In genomic region chr2:189663319-189663718, GRCh38 we compare ENCODE assay signal across 8 cellular contexts. TPM values are rescaled to one million over a fixed set of nuclear protein-coding genes. Genes with fewer than 3 reads are reported as not detected.
DNase-seq lines count a peak whose midpoint lies in the region; ATAC-seq and TF ChIP-seq lines count a peak whose summit lies in the region.
"Not testable (repeated sequence)": the region's sequence is repeated elsewhere in the genome, so short reads cannot be mapped to it uniquely, and the experiment has no call there.

No MANE protein-coding gene starts in this region.

- peak overlapping the region; percentile 52 for H3K9ac ChIP-seq in Loucy (ENCODE audit: low read depth, low read length, poor library complexity, severe bottlenecking)
- H3K9ac ChIP-seq in mesenchymal stem cell (ENCODE audit: low read length): peak overlapping the region; percentile 50
- H3K9ac ChIP-seq in neural progenitor cell: not testable (repeated sequence)

- H2BK12ac ChIP-seq in mesenchymal stem cell (ENCODE audit: low read length in 2 of 2): not testable (repeated sequence)

- H4K8ac ChIP-seq in mesenchymal stem cell (ENCODE audit: low read length): not testable (repeated sequence)

- WGBS in mesenchymal stem cell: 97% methylated on average over 6 of the region's 12 CpGs

- peaks cover 43% of the 10 kb centered on the region for H3K36me3 Mint-ChIP-seq in CD4-positive, alpha-beta T cell (ENCODE audit: low read depth)
- H3K36me3 Mint-ChIP-seq in T-helper 17 cell (ENCODE audit: low read depth): not testable (repeated sequence)
- H3K36me3 Mint-ChIP-seq in activated T-cell treated with anti-CD3 and anti-CD28 coated beads, Interleukin-2, amount 50 U/mL, for 24 hours (ENCODE audit: low read depth): peaks cover 46% of the 10 kb centered on the region
- peaks cover 19% of the 10 kb centered on the region for H3K36me3 Mint-ChIP-seq in activated naive CD8-positive, alpha-beta T cell treated with anti-CD3 and anti-CD28 coated beads, Interleukin-2, amount 10 ng/mL, durations not matched to agents 7 days and 5 days
- peaks cover 14% of the 10 kb centered on the region for H3K36me3 Mint-ChIP-seq in neural progenitor cell
- peaks cover 17% of the 10 kb centered on the region for H3K36me3 Mint-ChIP-seq in type B pancreatic cell

- H3K79me2 ChIP-seq in Loucy (ENCODE audit: insufficient read depth, low read length): peaks cover 48% of the 10 kb centered on the region
- H3K79me2 ChIP-seq in neural progenitor cell (ENCODE audit: low read depth): peaks cover 43% of the 10 kb centered on the region

- H2BK120ac ChIP-seq in mesenchymal stem cell (ENCODE audit: low read depth, low read length): not testable (repeated sequence)

- not testable (repeated sequence) for H2BK15ac ChIP-seq in mesenchymal stem cell (ENCODE audit: low read depth, poor library complexity, severe bottlenecking)

- H2AK5ac ChIP-seq in mesenchymal stem cell (ENCODE audit: low read length, severe bottlenecking): not testable (repeated sequence)

- H3K27me3 Mint-ChIP-seq in CD4-positive, alpha-beta T cell; T-helper 17 cell; activated T-cell treated with anti-CD3 and anti-CD28 coated beads, Interleukin-2, amount 50 U/mL, for 24 hours; activated naive CD8-positive, alpha-beta T cell treated with anti-CD3 and anti-CD28 coated beads, Interleukin-2, amount 10 ng/mL, durations not matched to agents 7 days and 5 days; neural progenitor cell (ENCODE audit: insufficient read depth, low read depth); type B pancreatic cell: not testable (repeated sequence)

- DNase-seq in CD4-positive, alpha-beta T cell; T-helper 17 cell; activated T-cell treated with anti-CD3 and anti-CD28 coated beads, Interleukin-2, amount 50 U/mL, for 24 hours; activated naive CD8-positive, alpha-beta T cell treated with anti-CD3 and anti-CD28 coated beads, Interleukin-2, amount 10 ng/mL, durations not matched to agents 7 days and 5 days; mesenchymal stem cell; neural progenitor cell (ENCODE audit: low spot score); type B pancreatic cell (ENCODE audit: extremely low spot score, unreplicated experiment): not testable (repeated sequence)

- not testable (repeated sequence) for TF ChIP-seq CTCF in CD4-positive, alpha-beta T cell (IDR thresholded peaks at IDR 0.05); Loucy (conservative IDR thresholded peaks at IDR 0.05; ENCODE audit: low read length); neural progenitor cell (IDR thresholded peaks at IDR 0.05); type B pancreatic cell (conservative IDR thresholded peaks at IDR 0.05)

- CTCF ChIA-PET in CD4-positive, alpha-beta T cell (lab: Charles Lee): interaction anchor here (3.3 kb wide), 1 partner anchor 12 kb away, joined by 18 read pairs; the partner anchor contains the start of gene ANKAR

- H3K4me2 ChIP-seq in Loucy (ENCODE audit: low read depth, low read length, poor library complexity, severe bottlenecking) (peak overlapping the region; percentile 63), neural progenitor cell (peak overlapping the region; percentile 94)
- not testable (repeated sequence) for H3K4me2 ChIP-seq in mesenchymal stem cell (ENCODE audit: low read length, poor library complexity, severe bottlenecking)

- not testable (repeated sequence) for H4K91ac ChIP-seq in mesenchymal stem cell (ENCODE audit: low read length)

- not testable (repeated sequence) for H3K14ac ChIP-seq in mesenchymal stem cell (ENCODE audit: low read length in 2 of 2)

- not testable (repeated sequence) for H3F3A ChIP-seq in Loucy (ENCODE audit: low read depth); neural progenitor cell (ENCODE audit: low read depth)

- not testable (repeated sequence) for H3K9me3 Mint-ChIP-seq in CD4-positive, alpha-beta T cell; activated T-cell treated with anti-CD3 and anti-CD28 coated beads, Interleukin-2, amount 50 U/mL, for 24 hours; activated naive CD8-positive, alpha-beta T cell treated with anti-CD3 and anti-CD28 coated beads, Interleukin-2, amount 10 ng/mL, durations not matched to agents 7 days and 5 days; neural progenitor cell; type B pancreatic cell

- not testable (repeated sequence) for H3K27ac Mint-ChIP-seq in CD4-positive, alpha-beta T cell; T-helper 17 cell; activated naive CD8-positive, alpha-beta T cell treated with anti-CD3 and anti-CD28 coated beads, Interleukin-2, amount 10 ng/mL, durations not matched to agents 7 days and 5 days; neural progenitor cell; type B pancreatic cell
- H3K27ac Mint-ChIP-seq in activated T-cell treated with anti-CD3 and anti-CD28 coated beads, Interleukin-2, amount 50 U/mL, for 24 hours: peak overlapping the region; percentile 38

- H3K18ac ChIP-seq in mesenchymal stem cell (ENCODE audit: low read depth in 1 of 2, low read length in 2 of 2): not testable (repeated sequence)

- not testable (repeated sequence) for H3K9me2 ChIP-seq in Loucy (replicated peaks; ENCODE audit: low read depth, low read length)

- not testable (repeated sequence) for H3K4ac ChIP-seq in mesenchymal stem cell (ENCODE audit: low read depth in 1 of 2, low read length in 2 of 2)

- not testable (repeated sequence) for H3K27ac ChIP-seq in CD4-positive, alpha-beta T cell (ENCODE audit: low read depth, low read length); mesenchymal stem cell (ENCODE audit: low read length, poor library complexity, severe bottlenecking); neural progenitor cell

- peak overlapping the region; percentile 42 for H3K4me3 ChIP-seq in Loucy (ENCODE audit: low read length, poor library complexity, severe bottlenecking)
- not testable (repeated sequence) for H3K4me3 ChIP-seq in mesenchymal stem cell (ENCODE audit: insufficient read depth in 1 of 2, low read depth in 1 of 2, low read length in 2 of 2); neural progenitor cell

- peaks cover 13% of the 10 kb centered on the region for H3K79me1 ChIP-seq in mesenchymal stem cell (replicated peaks; ENCODE audit: low read length, poor library complexity, severe bottlenecking)

- not testable (repeated sequence) for H2AFZ ChIP-seq in Loucy (ENCODE audit: low read length); mesenchymal stem cell (ENCODE audit: low read depth, low read length); neural progenitor cell (replicated peaks)

- H3K36me3 ChIP-seq in Loucy (ENCODE audit: insufficient read depth, low read length) (peaks cover 10% of the 10 kb centered on the region; the same call in 1 of the 2 replicates), mesenchymal stem cell (ENCODE audit: control insufficient read depth in 1 of 2, insufficient read depth in 2 of 2, low read depth in 1 of 2, low read length in 2 of 2) (peaks cover 3 to 28% of the 10 kb centered on the region in 2 experiments)
- not testable (repeated sequence) for H3K36me3 ChIP-seq in neural progenitor cell

- intact Hi-C loops in CD4-positive, alpha-beta T cell (cut with DNase I, micrococcal nuclease): loop anchor here in 1 of 2 experiments (1.0 to 10.0 kb wide), 5 partner anchors 11 to 871 kb away; partner anchors contain the start of genes ANKAR, NEMP2, ORMDL1 and PMS1

- H3K4me1 ChIP-seq in Loucy (ENCODE audit: insufficient read depth, low read length, poor library complexity, severe bottlenecking): peaks cover 44% of the 10 kb centered on the region
- not testable (repeated sequence) for H3K4me1 ChIP-seq in mesenchymal stem cell (ENCODE audit: control insufficient read depth, insufficient read depth, low read depth, low read length); neural progenitor cell

- peaks cover 27% of the 10 kb centered on the region for H4K20me1 ChIP-seq in Loucy (ENCODE audit: insufficient read depth, low read length, poor library complexity, severe bottlenecking)
- not testable (repeated sequence) for H4K20me1 ChIP-seq in neural progenitor cell (ENCODE audit: low read depth)

- POLR2A ChIA-PET in CD4-positive, alpha-beta T cell (lab: Charles Lee): interaction anchor here (0.8 to 6.4 kb wide), 3 partner anchors 12 to 100 kb away, joined by 3 to 63 read pairs (median 43); partner anchors contain the start of genes ANKAR and OSGEPL1
- POLR2A ChIA-PET in activated naive CD8-positive, alpha-beta T cell treated with anti-CD3 and anti-CD28 coated beads, Interleukin-2, amount 10 ng/mL, durations not matched to agents 7 days and 5 days (lab: Charles Lee): interaction anchor here (1.7 kb wide), 1 partner anchor 12 kb away, joined by 4 read pairs; no protein-coding TSS in a partner anchor

- H3K27me3 ChIP-seq in CD4-positive, alpha-beta T cell (ENCODE audit: control insufficient read depth, insufficient read depth, low read length); Loucy (ENCODE audit: insufficient read depth, low read length, poor library complexity, severe bottlenecking); mesenchymal stem cell (ENCODE audit: control insufficient read depth in 1 of 2, insufficient read depth in 1 of 2, low read length in 2 of 2); neural progenitor cell: not testable (repeated sequence)

- H3K4me1 Mint-ChIP-seq in CD4-positive, alpha-beta T cell (ENCODE audit: low read depth): peaks cover 59% of the 10 kb centered on the region
- peaks cover 23% of the 10 kb centered on the region for H3K4me1 Mint-ChIP-seq in T-helper 17 cell
- peaks cover 51% of the 10 kb centered on the region for H3K4me1 Mint-ChIP-seq in activated T-cell treated with anti-CD3 and anti-CD28 coated beads, Interleukin-2, amount 50 U/mL, for 24 hours (ENCODE audit: low read depth)
- peaks cover 23% of the 10 kb centered on the region for H3K4me1 Mint-ChIP-seq in activated naive CD8-positive, alpha-beta T cell treated with anti-CD3 and anti-CD28 coated beads, Interleukin-2, amount 10 ng/mL, durations not matched to agents 7 days and 5 days
- not testable (repeated sequence) for H3K4me1 Mint-ChIP-seq in neural progenitor cell; type B pancreatic cell (ENCODE audit: unreplicated experiment)

- H2BK5ac ChIP-seq in mesenchymal stem cell (ENCODE audit: low read depth, low read length, poor library complexity, severe bottlenecking): not testable (repeated sequence)

- peak overlapping the region; percentile 73 for H3K4me3 Mint-ChIP-seq in CD4-positive, alpha-beta T cell
- peak overlapping the region; percentile 28 for H3K4me3 Mint-ChIP-seq in T-helper 17 cell
- H3K4me3 Mint-ChIP-seq in activated T-cell treated with anti-CD3 and anti-CD28 coated beads, Interleukin-2, amount 50 U/mL, for 24 hours: peak overlapping the region; percentile 67
- H3K4me3 Mint-ChIP-seq in activated naive CD8-positive, alpha-beta T cell treated with anti-CD3 and anti-CD28 coated beads, Interleukin-2, amount 10 ng/mL, durations not matched to agents 7 days and 5 days: peak overlapping the region; percentile 51
- peak overlapping the region; percentile 38 for H3K4me3 Mint-ChIP-seq in neural progenitor cell
- H3K4me3 Mint-ChIP-seq in type B pancreatic cell: peak overlapping the region; percentile 47

- not testable (repeated sequence) for ATAC-seq in CD4-positive, alpha-beta T cell (ENCODE audit: poor library complexity); T-helper 17 cell; activated naive CD8-positive, alpha-beta T cell treated with anti-CD3 and anti-CD28 coated beads, Interleukin-2, amount 10 ng/mL, durations not matched to agents 7 days and 5 days (ENCODE audit: low read depth)

- not testable (repeated sequence) for H3K23ac ChIP-seq in mesenchymal stem cell (ENCODE audit: low read length in 2 of 2)

- not testable (repeated sequence) for H3K9me3 ChIP-seq in CD4-positive, alpha-beta T cell (ENCODE audit: control insufficient read depth, low read length); Loucy (ENCODE audit: insufficient read depth, low read depth, low read length); T-helper 17 cell (ENCODE audit: control insufficient read depth, low read length, poor library complexity, severe bottlenecking); mesenchymal stem cell (ENCODE audit: control insufficient read depth, low read length); neural progenitor cell (ENCODE audit: low read depth)

RNA-seq across cellular contexts. Expression of gene ASNSD1, which starts 2.1 kb away (rescaled TPM):
- 10 to 100 TPM; 38.9 to 40.6 TPM for total RNA-seq in CD4-positive, alpha-beta T cell
- total RNA-seq in T-helper 17 cell: 10 to 100 TPM; 34.2 to 40.4 TPM
- total RNA-seq in activated naive CD8-positive, alpha-beta T cell treated with anti-CD3 and anti-CD28 coated beads, Interleukin-2, amount 10 ng/mL, durations not matched to agents 7 days and 5 days: 10 to 100 TPM; 37.0 to 39.8 TPM
- polyA plus RNA-seq in mesenchymal stem cell (2013, experiment 1 of 2): 48.2 TPM
- polyA plus RNA-seq in mesenchymal stem cell (2013, experiment 2 of 2): 51.3 TPM
- 61.3 and 100 TPM in 2 replicates for total RNA-seq in neural progenitor cell (ENCODE audit: low replicate concordance)
- total RNA-seq in type B pancreatic cell (ENCODE audit: low replicate concordance): 35.4 and 38.5 TPM in 2 replicates

RNA-seq across cellular contexts. Expression of gene ANKAR, which starts 11.2 kb away (rescaled TPM):
- 1 to 10 TPM; 7.9 to 8.0 TPM for total RNA-seq in CD4-positive, alpha-beta T cell
- total RNA-seq in T-helper 17 cell (10 to 100 TPM in 1 of 2 donors, 1 to 10 TPM in 1; 8.0 to 10.0 TPM), neural progenitor cell (ENCODE audit: low replicate concordance) (5.0 and 12.0 TPM in 2 replicates), type B pancreatic cell (ENCODE audit: low replicate concordance) (2.0 and 6.5 TPM in 2 replicates)
- 1 to 10 TPM; 8.8 to 9.2 TPM for total RNA-seq in activated naive CD8-positive, alpha-beta T cell treated with anti-CD3 and anti-CD28 coated beads, Interleukin-2, amount 10 ng/mL, durations not matched to agents 7 days and 5 days
- polyA plus RNA-seq in mesenchymal stem cell (2013, experiment 1 of 2): 1.1 TPM
- 1.1 TPM for polyA plus RNA-seq in mesenchymal stem cell (2013, experiment 2 of 2)
